In the genomic region with DNA sequence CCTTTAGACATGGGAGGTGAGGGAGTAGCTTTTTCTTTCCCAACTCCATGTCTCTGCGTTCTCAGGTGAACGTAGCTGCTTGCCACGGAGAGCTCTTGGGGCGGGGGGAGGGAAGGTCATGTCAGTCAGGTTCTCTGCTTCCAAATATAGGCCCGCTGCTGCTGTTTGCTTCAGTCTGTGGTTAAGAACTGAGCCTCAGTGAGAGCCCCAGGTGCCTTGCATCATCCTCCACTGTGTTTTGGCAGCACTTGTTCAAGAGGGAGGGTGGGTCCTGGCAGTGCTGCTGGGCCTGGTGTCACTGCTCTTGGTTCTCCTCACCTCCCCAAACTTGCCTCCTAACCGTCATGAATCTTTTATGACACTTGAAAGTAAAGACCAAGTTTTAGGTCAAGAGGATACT, we compare ENCODE assay signal across 8 cellular contexts. TPM values are rescaled to one million over a fixed set of nuclear protein-coding genes. Genes with fewer than 3 reads are reported as not detected.
DNase-seq lines count a peak whose midpoint lies in the region; ATAC-seq, FAIRE-seq and TF ChIP-seq lines count a peak whose summit lies in the region.

No MANE protein-coding gene starts in this region.

- peak; percentile 91 for ATAC-seq in GM19468 (IDR thresholded peaks at IDR 0.05; ENCODE audit: extremely low read depth, unreplicated experiment)
- peak; percentile 77 for ATAC-seq in HG03442 (IDR thresholded peaks at IDR 0.05; ENCODE audit: unreplicated experiment)

- no peak for FAIRE-seq in D721Med (lab: Jason Lieb, UNC)

- DNase-seq in activated T-cell treated with anti-CD3 and anti-CD28 coated beads for 1 hour (ENCODE audit: low read depth) (peak; percentile 41), HPDE6-E6E7 (ENCODE audit: extremely low spot score) (no peak), D721Med (ENCODE audit: insufficient read length, low spot score) (no peak), cerebellum (ENCODE audit: low spot score) (no peak), dedifferentiated amniotic fluid mesenchymal stem cell (ENCODE audit: extremely low spot score) (no peak)
- DNase-seq in stimulated activated CD8-positive, alpha-beta memory T cell treated with anti-CD3 and anti-CD28 coated beads, Interleukin-12 subunit alpha, Interleukin-12 subunit beta, amount 100 ng/mL, for 4 hours (ENCODE audit: low read depth): peak; percentile 28

- TF ChIP-seq CTCF in D721Med (IDR thresholded peaks at IDR 0.05; ENCODE audit: insufficient read depth, missing control alignments): no peak

RNA-seq across cellular contexts. Expression of gene HADH, which starts 46.6 kb away (rescaled TPM):
- total RNA-seq in cerebellum: 17.5 TPM

Comparison
In these comparisons a context has a peak if more than half of its experiments do, and no peak if none do; other contexts are left out.
1. DNase-seq: peak in activated T-cell treated with anti-CD3 and anti-CD28 coated beads for 1 hour (single experiment) and stimulated activated CD8-positive, alpha-beta memory T cell treated with anti-CD3 and anti-CD28 coated beads, Interleukin-12 subunit alpha, Interleukin-12 subunit beta, amount 100 ng/mL, for 4 hours (single experiment); none in HPDE6-E6E7 (single experiment), D721Med (single experiment), cerebellum (single experiment) and dedifferentiated amniotic fluid mesenchymal stem cell (single experiment).